In the genomic region with DNA sequence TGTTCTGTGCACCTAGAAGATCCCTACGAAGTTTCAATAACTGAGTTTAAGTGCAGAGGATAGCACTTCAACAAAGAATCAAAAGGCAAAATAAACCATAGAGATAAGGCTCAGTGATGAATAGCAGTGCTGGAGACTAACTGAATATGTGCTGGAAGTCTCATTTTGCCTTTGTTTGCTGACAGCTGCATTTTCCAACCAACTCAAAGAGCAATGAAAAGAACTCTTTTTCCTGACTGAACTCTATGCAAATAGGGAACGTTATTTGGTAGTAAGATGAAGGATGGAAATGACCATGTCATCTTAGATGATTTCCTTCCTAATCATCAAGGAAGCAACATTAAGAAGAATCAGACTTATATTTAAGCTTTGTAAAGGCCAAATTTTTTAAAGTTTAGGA, we compare ENCODE assay signal across 1 cellular context.
TF ChIP-seq lines count a peak whose summit lies in the region.

No MANE protein-coding gene starts in this region.

TF ChIP-seq in HepG2, 621 proteins besides CTCF, POLR2A, EP300 and RAD21:
- TF ChIP-seq ZNF746 (CRISPR knock-in tag; IDR thresholded peaks at IDR 0.05) (no peak), HNF1B (CRISPR knock-in tag; IDR thresholded peaks at IDR 0.05) (no peak), ZNF256 (CRISPR knock-in tag; conservative IDR thresholded peaks at IDR 0.05) (no peak), RBM39 (IDR thresholded peaks at IDR 0.05; ENCODE audit: low read depth, low read length, poor library complexity, severe bottlenecking) (no peak), HOXD1 (CRISPR knock-in tag; IDR thresholded peaks at IDR 0.05) (no peak), IKZF4 (CRISPR knock-in tag; IDR thresholded peaks at IDR 0.05; ENCODE audit: borderline replicate concordance, low read depth, not compliant biosample characterization) (no peak), MAFK (conservative IDR thresholded peaks at IDR 0.05 in 1 of 2, IDR thresholded peaks at IDR 0.05 in 1 of 2; ENCODE audit: low read length in 2 of 2) (peak in 1 of 2 experiments; percentile 60; a peak in 2 of 4 replicates), MAFF (IDR thresholded peaks at IDR 0.05; ENCODE audit: low read depth, low read length) (0 out of 2 replicates have a peak, but pooled peaks have one; percentile 22), U2AF1 (optimal IDR thresholded peaks at IDR 0.05; ENCODE audit: low read depth, low read length) (no peak)
- TF ChIP-seq, protein P1, sequence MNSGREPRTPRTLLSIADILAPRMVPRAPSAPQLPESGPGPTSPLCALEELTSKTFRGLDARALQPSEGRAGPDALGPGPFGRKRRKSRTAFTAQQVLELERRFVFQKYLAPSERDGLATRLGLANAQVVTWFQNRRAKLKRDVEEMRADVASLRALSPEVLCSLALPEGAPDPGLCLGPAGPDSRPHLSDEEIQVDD (CRISPR knock-in tag; IDR thresholded peaks at IDR 0.05; ENCODE audit: borderline replicate concordance): no peak
